ENCODE assay signal across 10 cellular contexts in the genomic region with DNA sequence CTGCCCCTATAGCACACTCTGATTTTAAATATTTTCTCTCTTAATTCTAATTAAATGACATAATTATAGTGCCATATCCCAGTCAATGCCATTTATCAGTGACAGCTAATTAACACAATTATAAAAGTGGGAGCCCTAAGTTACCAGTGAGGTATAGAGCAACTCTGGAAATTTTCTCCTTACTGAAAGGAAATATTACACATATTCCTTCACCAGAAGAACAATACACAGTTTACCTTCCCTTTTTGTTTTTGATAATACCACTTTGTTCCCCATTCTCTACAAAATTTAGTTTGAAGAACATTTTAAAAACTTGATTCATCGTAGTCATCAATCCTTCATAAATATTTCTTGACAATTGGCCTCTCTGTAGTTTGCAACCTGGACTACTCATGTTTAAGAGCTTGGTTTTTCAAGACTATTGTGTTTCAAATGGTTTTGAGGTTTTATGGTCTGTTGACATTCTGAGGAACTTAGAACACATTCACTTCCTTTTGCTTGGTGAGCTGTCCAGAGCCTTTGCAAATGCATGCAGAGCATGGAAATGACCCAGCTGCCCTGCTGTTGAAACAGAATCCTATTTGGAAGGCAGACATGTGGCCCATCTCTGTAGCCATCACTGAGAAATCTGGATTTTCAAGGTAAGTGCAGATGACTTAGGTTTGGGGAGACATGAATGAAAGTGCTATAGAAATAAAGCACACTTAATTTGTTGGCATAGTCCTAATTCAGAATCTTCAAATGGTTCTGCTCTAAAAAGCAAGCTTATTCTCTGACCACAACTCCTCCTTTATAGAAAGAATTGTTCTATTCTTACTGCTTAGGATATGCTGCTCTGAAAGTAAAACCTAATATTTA. TPM values are rescaled to one million over a fixed set of nuclear protein-coding genes. Genes with fewer than 3 reads are reported as not detected.
DNase-seq lines count a peak whose midpoint lies in the region; ATAC-seq and TF ChIP-seq lines count a peak whose summit lies in the region.
"Had no signal": no experiment of that assay in that cellular context is flagged by ENCODE, and none has a peak within 500 bp of the region (broad histone marks: within the 10 kb centered on the region; RNA-seq: fewer than 3 reads in every experiment).

TSS of gene GPR141 (plus strand) at position 504 of the 858 bp plus-strand sequence. CDS start 56,628 bp downstream, outside the sequence.

- ATAC-seq in GM19467 (IDR thresholded peaks at IDR 0.05; ENCODE audit: unreplicated experiment) (peak; percentile 93), HG03457 (IDR thresholded peaks at IDR 0.05; ENCODE audit: unreplicated experiment) (peak; percentile 91)

- H3K27ac Mint-ChIP-seq in chondrocyte (ENCODE audit: unreplicated experiment) = no peak within 1 kb of the TSS
- H3K27ac Mint-ChIP-seq in Caco-2 (ENCODE audit: unreplicated experiment) = no peak within 1 kb of the TSS
- H3K27ac Mint-ChIP-seq: activated naive CD8-positive, alpha-beta T cell; nephron had no signal

- TF ChIP-seq CTCF in chondrocyte (IDR thresholded peaks at IDR 0.05) (no peak), Caco-2 (IDR thresholded peaks at IDR 0.05; ENCODE audit: insufficient read depth in 1 of 2, low read depth in 1 of 2, low read length in 1 of 2, severe bottlenecking in 1 of 2, unreplicated experiment in 1 of 2) (no peak)

- H3K27me3 ChIP-seq in Caco-2 (replicated peaks; ENCODE audit: control insufficient read depth, insufficient read depth, low read length) = no peaks in the 10 kb centered on the region

- H3K9me3 ChIP-seq in Caco-2 = no peaks in the 10 kb centered on the region

- no peaks in the 10 kb centered on the region for H3K9me3 Mint-ChIP-seq in chondrocyte (ENCODE audit: low read depth)
- no peaks in the 10 kb centered on the region for H3K9me3 Mint-ChIP-seq in Caco-2 (ENCODE audit: unreplicated experiment)
- H3K9me3 Mint-ChIP-seq: nephron had no signal

- CTCF ChIA-PET in Caco-2 (lab: Charles Lee) = no interaction called here

- peak; percentile 44 for DNase-seq in ELF-1 (ENCODE audit: low read depth, low spot score)
- DNase-seq in astrocyte of the hippocampus (ENCODE audit: low read depth, low spot score) = peak; percentile 65
- DNase-seq in iPS-NIHi7 (ENCODE audit: extremely low spot score) = no peak
- DNase-seq in chondrocyte (ENCODE audit: low spot score) = no peak
- no peak for DNase-seq in Caco-2
- no peak for DNase-seq in mesenteric fat pad (ENCODE audit: low spot score)

- no TSS peak for BruUV-seq in Caco-2 (replicated peaks; lab: Mats Ljungman, UMichigan)

- POLR2A ChIA-PET in Caco-2 (lab: Charles Lee) = no interaction called here

- H3K4me1 ChIP-seq in Caco-2 = no peaks in the 10 kb centered on the region

- intact Hi-C loops in Caco-2 (cut with micrococcal nuclease; ENCODE audit: unreplicated experiment) = no loop called here

- no peak within 1 kb of the TSS for H3K4me3 ChIP-seq in Caco-2 (ENCODE audit: low read depth, low read length)

- no peaks in the 10 kb centered on the region for H3K36me3 ChIP-seq in Caco-2 (ENCODE audit: control insufficient read depth, insufficient read depth, low read length)

- H3K4me1 Mint-ChIP-seq in chondrocyte (ENCODE audit: low read depth) (no peaks in the 10 kb centered on the region), Caco-2 (ENCODE audit: low read depth, unreplicated experiment) (no peaks in the 10 kb centered on the region)
- H3K4me1 Mint-ChIP-seq: nephron had no signal

- peaks cover 5% of the 10 kb centered on the region for H3K27me3 Mint-ChIP-seq in chondrocyte (ENCODE audit: low read depth)
- H3K27me3 Mint-ChIP-seq in Caco-2 (ENCODE audit: insufficient read depth, unreplicated experiment) = peaks cover 4% of the 10 kb centered on the region

- H3K36me3 Mint-ChIP-seq in chondrocyte (ENCODE audit: low read depth) (no peaks in the 10 kb centered on the region), Caco-2 (ENCODE audit: insufficient read depth, unreplicated experiment) (no peaks in the 10 kb centered on the region)
- H3K36me3 Mint-ChIP-seq: activated naive CD8-positive, alpha-beta T cell had no signal

- no peak within 1 kb of the TSS for H3K4me3 Mint-ChIP-seq in chondrocyte (ENCODE audit: unreplicated experiment)
- no peak within 1 kb of the TSS for H3K4me3 Mint-ChIP-seq in Caco-2 (ENCODE audit: unreplicated experiment)
- H3K4me3 Mint-ChIP-seq: activated naive CD8-positive, alpha-beta T cell; nephron had no signal

RNA-seq across cellular contexts. Expression of gene GPR141, which starts in this region (rescaled TPM):
- not detected in 3 replicates for total RNA-seq in chondrocyte
- total RNA-seq in Caco-2 (2022) = not detected in 2 replicates
- total RNA-seq in mesenteric fat pad = 0.77 TPM

Comparison
In these comparisons a context has a peak if more than half of its experiments do, and no peak if none do; other contexts are left out.
1. DNase-seq: peak in ELF-1 (single experiment) and astrocyte of the hippocampus (single experiment); none in iPS-NIHi7 (single experiment), chondrocyte (single experiment), Caco-2 (0 of 2) and mesenteric fat pad (single experiment).